8 cellular contexts compared by ENCODE assay signal in genomic region chr12:110467847-110468211, GRCh38. TPM values are rescaled to one million over a fixed set of nuclear protein-coding genes. Genes with fewer than 3 reads are reported as not detected.
A peak's percentile ranks its signal among the peaks of the same experiment; 100 is the strongest.
DNase-seq lines count a peak whose midpoint lies in the region; ATAC-seq, FAIRE-seq and TF ChIP-seq lines count a peak whose summit lies in the region.

No MANE protein-coding gene starts in this region.

- H4K20me1 ChIP-seq in HepG2 (ENCODE audit: insufficient read depth, low read length): no peaks in the 10 kb centered on the region

- H3K27ac ChIP-seq in adrenal gland (peak overlapping the region in 3 of 5 donors; percentile 83 to 95 (median 94)), HepG2 (ENCODE audit: extremely low read length, insufficient read depth, low read length) (peak overlapping the region; percentile 81), thoracic aorta (peak overlapping the region; percentile 63 to 88)

- POLR2A ChIA-PET in activated CD4-positive, alpha-beta T cell treated with anti-CD3 and anti-CD28 coated beads for 36 hours (lab: Charles Lee): interaction anchor here (0.6 to 2.3 kb wide), 16 partner anchors 13 to 274 kb away, joined by 3 to 27 read pairs (median 4); partner anchors contain the start of genes ARPC3, RAD9B, TCTN1 and VPS29
- POLR2A ChIA-PET in HepG2 (lab: Yijun Ruan, JAX): interaction anchor here (0.8 to 2.7 kb wide), 16 partner anchors 9 to 275 kb away, joined by 3 to 49 read pairs (median 4); partner anchors contain the start of genes ARPC3, PPP1CC, PPTC7 and RAD9B

- H3K27me3 ChIP-seq in adrenal gland (no peaks in the 10 kb centered on the region), HepG2 (ENCODE audit: control insufficient read depth in 1 of 2, insufficient read depth in 2 of 2, low read length in 2 of 2) (peaks cover 0 to 3% of the 10 kb centered on the region in 2 experiments; a peak in 1 of 5 replicates), thoracic aorta (replicated peaks; ENCODE audit: insufficient read depth) (no peaks in the 10 kb centered on the region)

- H3K27ac Mint-ChIP-seq in activated CD4-positive, alpha-beta T cell treated with anti-CD3 and anti-CD28 coated beads for 36 hours: peak overlapping the region; percentile 97

- peaks cover 8 to 13% of the 10 kb centered on the region in 2 donors for H3K4me1 ChIP-seq in adrenal gland (replicated peaks in 1 of 2)
- peaks cover 24% of the 10 kb centered on the region for H3K4me1 ChIP-seq in HepG2 (ENCODE audit: insufficient read depth, low read length)
- peaks cover 8 to 26% of the 10 kb centered on the region in 2 donors for H3K4me1 ChIP-seq in thoracic aorta (ENCODE audit: control insufficient read depth in 1 of 2, low read depth in 2 of 2)

- H3K36me3 ChIP-seq in adrenal gland (replicated peaks in 1 of 2) (peaks cover 0 to 15% of the 10 kb centered on the region in 2 donors), HepG2 (replicated peaks in 1 of 2; ENCODE audit: control insufficient read depth in 1 of 2, insufficient read depth in 2 of 2, low read length in 2 of 2) (peaks cover 3 to 20% of the 10 kb centered on the region in 2 experiments; a peak in 3 of 5 replicates), thoracic aorta (no peaks in the 10 kb centered on the region)

- TF ChIP-seq CTCF in adrenal gland (IDR thresholded peaks at IDR 0.05): no peak
- no peak for TF ChIP-seq CTCF in HepG2 (CRISPR knock-in tag; IDR thresholded peaks at IDR 0.05)
- no peak for TF ChIP-seq CTCF in thoracic aorta (IDR thresholded peaks at IDR 0.05)

- peaks cover 33% of the 10 kb centered on the region for H3K4me1 Mint-ChIP-seq in activated CD4-positive, alpha-beta T cell treated with anti-CD3 and anti-CD28 coated beads for 36 hours

- intact Hi-C loops in activated CD4-positive, alpha-beta T cell treated with anti-CD3 and anti-CD28 coated beads for 36 hours (cut with DNase I, micrococcal nuclease): loop anchor here (1.0 to 5.0 kb wide), 19 partner anchors 18 to 1544 kb away; partner anchors contain the start of genes ARPC3 (in 2 of the 2), ATP2A2 (in 2 of the 2), RAD9B (in 2 of the 2) and VPS29 (in 2 of the 2)
- intact Hi-C loops in adrenal gland (cut with DNase I) (no loop called here), HepG2 (cut with micrococcal nuclease; ENCODE audit: unreplicated experiment) (loop anchor here (1.0 to 2.0 kb wide), 3 partner anchors 17 to 231 kb away; partner anchors contain the start of gene ARPC3)

- H3K9me3 Mint-ChIP-seq in activated CD4-positive, alpha-beta T cell treated with anti-CD3 and anti-CD28 coated beads for 36 hours (ENCODE audit: low read depth): no peaks in the 10 kb centered on the region

- no peak; the same call in 1 of the 2 replicates for TF ChIP-seq RAD21 in HepG2 (CRISPR knock-in tag; IDR thresholded peaks at IDR 0.05)

- H3K4me3 ChIP-seq in adrenal gland (peak overlapping the region; percentile 13 to 77 (median 47)), HepG2 (replicated peaks in 1 of 3; ENCODE audit: insufficient read depth in 1 of 3, low read depth in 2 of 3, low read length in 3 of 3) (peak overlapping the region; percentile 86 to 92 (median 91)), thoracic aorta (peak overlapping the region; percentile 86)

- H3K4me3 Mint-ChIP-seq in activated CD4-positive, alpha-beta T cell treated with anti-CD3 and anti-CD28 coated beads for 36 hours: peak overlapping the region; percentile 89

- H2AFZ ChIP-seq in HepG2 (ENCODE audit: low read length): no peak overlapping the region

- H3K9me3 ChIP-seq in adrenal gland (replicated peaks in 1 of 3) (no peaks in the 10 kb centered on the region), HepG2 (ENCODE audit: low read length) (no peaks in the 10 kb centered on the region), thoracic aorta (no peaks in the 10 kb centered on the region)

- DNase-seq in activated CD4-positive, alpha-beta T cell treated with anti-CD3 and anti-CD28 coated beads for 36 hours: no peak
- DNase-seq in activated CD4-positive, alpha-beta T cell treated with anti-CD3 and anti-CD28 coated beads, Interleukin-2, amount 50 U/mL, for 4 hours: no peak
- DNase-seq in adrenal gland (no peak), HepG2 (ENCODE audit: low spot score) (no peak), thoracic aorta (ENCODE audit: low spot score) (no peak), H4 (ENCODE audit: low spot score) (no peak)

- H3K27me3 Mint-ChIP-seq in activated CD4-positive, alpha-beta T cell treated with anti-CD3 and anti-CD28 coated beads for 36 hours: no peaks in the 10 kb centered on the region

- no TSS peak for BruUV-seq in HepG2 (replicated peaks; lab: Mats Ljungman, UMichigan)

- WGBS in adrenal gland, 4 donors: 0 to 1% (median 1%) methylated on average over 14 to 15 of the region's 15 CpGs
- 0% methylated on average over 15 of the region's 15 CpGs for WGBS in HepG2 (ENCODE audit: low lambda C conversion rate)

- CTCF ChIA-PET in activated CD4-positive, alpha-beta T cell treated with anti-CD3 and anti-CD28 coated beads for 36 hours (lab: Charles Lee): interaction anchor here (0.7 to 4.2 kb wide), 18 partner anchors 9 to 402 kb away, joined by 3 to 43 read pairs (median 4); partner anchors contain the start of genes ARPC3, CCDC63, RAD9B and VPS29
- CTCF ChIA-PET in HepG2 (lab: Yijun Ruan, JAX; ENCODE audit: low intra/inter-chr PET ratio, low total read pairs): interaction anchor here (1.3 to 2.1 kb wide), 2 partner anchors 18 to 133 kb away, joined by 4 to 8 read pairs; partner anchors contain the start of gene ARPC3

- in situ Hi-C loops in HepG2 (cut with HindIII; ENCODE audit: extremely low pct_ligation_motif_present, low pct_unique_long_range_greater_than_20kb): no loop called here

- peaks cover 22% of the 10 kb centered on the region for H3K79me2 ChIP-seq in HepG2 (ENCODE audit: insufficient read depth, low read length)

- peaks cover 38% of the 10 kb centered on the region for H3K36me3 Mint-ChIP-seq in activated CD4-positive, alpha-beta T cell treated with anti-CD3 and anti-CD28 coated beads for 36 hours (ENCODE audit: low read depth)

- peak overlapping the region; percentile 94 for H3K9ac ChIP-seq in HepG2 (ENCODE audit: insufficient read depth, low read depth, low read length)

- H3K4me2 ChIP-seq in HepG2 (ENCODE audit: low read depth, low read length): peak overlapping the region; percentile 96

- ATAC-seq in activated CD4-positive, alpha-beta T cell treated with anti-CD3 and anti-CD28 coated beads for 36 hours: no peak
- ATAC-seq in HepG2: no peak
- ATAC-seq in thoracic aorta (ENCODE audit: insufficient number of reproducible peaks, low FRiP score, low read depth): no peak
- ATAC-seq in HG03520 (IDR thresholded peaks at IDR 0.05; ENCODE audit: unreplicated experiment): no peak
- no peak for ATAC-seq in GM21529 (IDR thresholded peaks at IDR 0.05; ENCODE audit: unreplicated experiment)

- TF ChIP-seq EP300 in HepG2 (IDR thresholded peaks at IDR 0.05; ENCODE audit: low read depth in 2 of 2, low read length in 2 of 2): no peak
- TF ChIP-seq EP300 in HepG2 (CRISPR knock-in tag; IDR thresholded peaks at IDR 0.05; ENCODE audit: borderline replicate concordance): no peak

- TF ChIP-seq POLR2A in adrenal gland (IDR thresholded peaks at IDR 0.05): peak in 1 of 2 donors; percentile 73
- TF ChIP-seq POLR2A in HepG2 (IDR thresholded peaks at IDR 0.05; ENCODE audit: insufficient read depth in 1 of 2, low read depth in 2 of 2, low read length in 2 of 2): no peak; a peak in 1 of 4 replicates

- FAIRE-seq in HepG2 (lab: Jason Lieb, UNC): no peak

RNA-seq across cellular contexts. Expression of gene GPN3, which starts 0.2 kb away (rescaled TPM):
- 10 to 100 TPM; 37.8 to 62.0 TPM for total RNA-seq in activated CD4-positive, alpha-beta T cell treated with anti-CD3 and anti-CD28 coated beads for 36 hours
- total RNA-seq in adrenal gland (10 to 100 TPM; 14.0 to 27.1 (median 21.6) TPM), HepG2 (2016; rRNA removed; fragmentation: Illumina TruSeq; extraction: Trizol) (29.5 and 41.4 TPM in 2 replicates), thoracic aorta (10 to 100 TPM; 12.5 to 12.9 TPM)
- polyA plus RNA-seq in adrenal gland (10 to 100 TPM in 2 of 3 donors, 1 to 10 TPM in 1; 9.6 to 30.0 (median 11.5) TPM), HepG2 (2011; rRNA removed) (15.7 and 28.7 TPM in 2 replicates)
- 5.9 and 7.1 TPM in 2 replicates for total RNA-seq in HepG2 (2016; cell fraction: cytosol; rRNA removed; fragmentation: Illumina TruSeq; extraction: Trizol; ENCODE audit: low read depth)
- 27.6 and 45.7 TPM in 2 replicates for total RNA-seq in HepG2 (2016; cell fraction: insoluble cytoplasmic fraction; rRNA removed; fragmentation: Illumina TruSeq; extraction: Trizol)
- total RNA-seq in HepG2 (2016; cell fraction: membrane; rRNA removed; fragmentation: Illumina TruSeq; extraction: Trizol): 11.7 and 13.4 TPM in 2 replicates
- total RNA-seq in HepG2 (2016; cell fraction: nucleus; rRNA removed; fragmentation: Illumina TruSeq; extraction: Trizol): 11.3 and 13.6 TPM in 2 replicates
- polyA plus RNA-seq in HepG2 (2011; cell fraction: cytosol; rRNA removed): 16.6 and 23.7 TPM in 2 replicates
- 3.1 and 4.0 TPM in 2 replicates for polyA plus RNA-seq in HepG2 (2011; cell fraction: nucleus; rRNA removed)
- 16.0 and 21.5 TPM in 2 replicates for polyA plus RNA-seq in HepG2 (2012)
- polyA plus RNA-seq in HepG2 (2016; cell fraction: cytosol; fragmentation: Illumina TruSeq; extraction: Trizol; ENCODE audit: low read depth): 5.8 and 6.3 TPM in 2 replicates
- polyA plus RNA-seq in HepG2 (2016; cell fraction: insoluble cytoplasmic fraction; fragmentation: Illumina TruSeq; extraction: Trizol; ENCODE audit: low read depth): 41.0 and 48.7 TPM in 2 replicates
- polyA plus RNA-seq in HepG2 (2016; cell fraction: membrane; fragmentation: Illumina TruSeq; extraction: Trizol; ENCODE audit: low read depth): 8.6 and 10.1 TPM in 2 replicates
- 20.1 and 22.8 TPM in 2 replicates for polyA plus RNA-seq in HepG2 (2016; cell fraction: nucleus; fragmentation: Illumina TruSeq; extraction: Trizol; ENCODE audit: insufficient read depth, low read depth)
- 15.6 and 33.6 TPM in 2 replicates for polyA minus RNA-seq in HepG2 (2011; rRNA and poly(A)+ RNA removed; ENCODE audit: low replicate concordance)
- 15.4 and 16.1 TPM in 2 replicates for polyA minus RNA-seq in HepG2 (2011; cell fraction: cytosol; rRNA and poly(A)+ RNA removed)
- 4.2 and 7.6 TPM in 2 replicates for polyA minus RNA-seq in HepG2 (2011; cell fraction: nucleus; rRNA and poly(A)+ RNA removed)
- total RNA-seq in H4 (2014; rRNA removed; shearing (Covaris generic)): 37.0 and 50.3 TPM in 2 replicates

RNA-seq across cellular contexts. Expression of gene FAM216A, which starts 0.8 kb away (rescaled TPM):
- total RNA-seq in activated CD4-positive, alpha-beta T cell treated with anti-CD3 and anti-CD28 coated beads for 36 hours: 10 to 100 TPM; 55.2 to 57.5 TPM
- total RNA-seq in adrenal gland (10 to 100 TPM in 3 of 8 donors, 1 to 10 TPM in 5; 5.0 to 15.1 (median 8.1) TPM), HepG2 (2016; rRNA removed; fragmentation: Illumina TruSeq; extraction: Trizol) (19.4 and 20.3 TPM in 2 replicates), thoracic aorta (10 to 100 TPM in 1 of 2 donors, 1 to 10 TPM in 1; 3.7 to 12.6 TPM)
- polyA plus RNA-seq in adrenal gland (10 to 100 TPM in 2 of 3 donors, 1 to 10 TPM in 1; 6.2 to 20.0 (median 10.8) TPM), HepG2 (2011; rRNA removed) (26.9 and 31.2 TPM in 2 replicates)
- 15.2 and 19.2 TPM in 2 replicates for total RNA-seq in HepG2 (2016; cell fraction: cytosol; rRNA removed; fragmentation: Illumina TruSeq; extraction: Trizol; ENCODE audit: low read depth)
- total RNA-seq in HepG2 (2016; cell fraction: insoluble cytoplasmic fraction; rRNA removed; fragmentation: Illumina TruSeq; extraction: Trizol): 19.5 and 21.9 TPM in 2 replicates
- 8.0 and 9.8 TPM in 2 replicates for total RNA-seq in HepG2 (2016; cell fraction: membrane; rRNA removed; fragmentation: Illumina TruSeq; extraction: Trizol)
- total RNA-seq in HepG2 (2016; cell fraction: nucleus; rRNA removed; fragmentation: Illumina TruSeq; extraction: Trizol): 9.2 and 11.8 TPM in 2 replicates
- polyA plus RNA-seq in HepG2 (2011; cell fraction: cytosol; rRNA removed): 21.4 and 24.9 TPM in 2 replicates
- polyA plus RNA-seq in HepG2 (2011; cell fraction: nucleus; rRNA removed): 18.2 and 18.7 TPM in 2 replicates
- 15.3 and 18.9 TPM in 2 replicates for polyA plus RNA-seq in HepG2 (2012)
- 2.7 and 3.4 TPM in 2 replicates for polyA plus RNA-seq in HepG2 (2016; cell fraction: cytosol; fragmentation: Illumina TruSeq; extraction: Trizol; ENCODE audit: low read depth)
- 22.7 and 22.9 TPM in 2 replicates for polyA plus RNA-seq in HepG2 (2016; cell fraction: insoluble cytoplasmic fraction; fragmentation: Illumina TruSeq; extraction: Trizol; ENCODE audit: low read depth)
- 4.1 and 6.1 TPM in 2 replicates for polyA plus RNA-seq in HepG2 (2016; cell fraction: membrane; fragmentation: Illumina TruSeq; extraction: Trizol; ENCODE audit: low read depth)
- polyA plus RNA-seq in HepG2 (2016; cell fraction: nucleus; fragmentation: Illumina TruSeq; extraction: Trizol; ENCODE audit: insufficient read depth, low read depth): 16.8 and 18.7 TPM in 2 replicates
- 16.3 and 32.2 TPM in 2 replicates for polyA minus RNA-seq in HepG2 (2011; rRNA and poly(A)+ RNA removed; ENCODE audit: low replicate concordance)
- 9.6 and 10.2 TPM in 2 replicates for polyA minus RNA-seq in HepG2 (2011; cell fraction: cytosol; rRNA and poly(A)+ RNA removed)
- polyA minus RNA-seq in HepG2 (2011; cell fraction: nucleus; rRNA and poly(A)+ RNA removed): 20.1 and 21.0 TPM in 2 replicates
- 18.0 TPM in 2 replicates for total RNA-seq in H4 (2014; rRNA removed; shearing (Covaris generic))

RNA-seq across cellular contexts. Expression of gene ARPC3, which starts 17.7 kb away (rescaled TPM):
- total RNA-seq in activated CD4-positive, alpha-beta T cell treated with anti-CD3 and anti-CD28 coated beads for 36 hours: 100 to 1,000 TPM; 244 to 422 TPM
- total RNA-seq in adrenal gland: 100 to 1,000 TPM; 177 to 581 (median 250) TPM
- polyA plus RNA-seq in adrenal gland: 100 to 1,000 TPM; 358 to 448 (median 362) TPM
- 234 and 322 TPM in 2 replicates for total RNA-seq in HepG2 (2016; rRNA removed; fragmentation: Illumina TruSeq; extraction: Trizol)
- 118 and 138 TPM in 2 replicates for total RNA-seq in HepG2 (2016; cell fraction: cytosol; rRNA removed; fragmentation: Illumina TruSeq; extraction: Trizol; ENCODE audit: low read depth)
- total RNA-seq in HepG2 (2016; cell fraction: insoluble cytoplasmic fraction; rRNA removed; fragmentation: Illumina TruSeq; extraction: Trizol): 245 and 351 TPM in 2 replicates
- 104 and 113 TPM in 2 replicates for total RNA-seq in HepG2 (2016; cell fraction: membrane; rRNA removed; fragmentation: Illumina TruSeq; extraction: Trizol)
- total RNA-seq in HepG2 (2016; cell fraction: nucleus; rRNA removed; fragmentation: Illumina TruSeq; extraction: Trizol): 86.1 and 88.3 TPM in 2 replicates
- polyA plus RNA-seq in HepG2 (2011; rRNA removed): 32.7 and 38.0 TPM in 2 replicates
- 34.5 and 77.7 TPM in 2 replicates for polyA plus RNA-seq in HepG2 (2011; cell fraction: cytosol; rRNA removed)
- 21.2 and 27.1 TPM in 2 replicates for polyA plus RNA-seq in HepG2 (2011; cell fraction: nucleus; rRNA removed)
- 165 and 269 TPM in 2 replicates for polyA plus RNA-seq in HepG2 (2012)
- 139 and 182 TPM in 2 replicates for polyA plus RNA-seq in HepG2 (2016; cell fraction: cytosol; fragmentation: Illumina TruSeq; extraction: Trizol; ENCODE audit: low read depth)
- polyA plus RNA-seq in HepG2 (2016; cell fraction: insoluble cytoplasmic fraction; fragmentation: Illumina TruSeq; extraction: Trizol; ENCODE audit: low read depth): 392 and 460 TPM in 2 replicates
- 109 and 121 TPM in 2 replicates for polyA plus RNA-seq in HepG2 (2016; cell fraction: membrane; fragmentation: Illumina TruSeq; extraction: Trizol; ENCODE audit: low read depth)
- 165 and 173 TPM in 2 replicates for polyA plus RNA-seq in HepG2 (2016; cell fraction: nucleus; fragmentation: Illumina TruSeq; extraction: Trizol; ENCODE audit: insufficient read depth, low read depth)
- polyA minus RNA-seq in HepG2 (2011; rRNA and poly(A)+ RNA removed; ENCODE audit: low replicate concordance): 10.7 and 25.0 TPM in 2 replicates
- polyA minus RNA-seq in HepG2 (2011; cell fraction: cytosol; rRNA and poly(A)+ RNA removed): 68.2 and 79.4 TPM in 2 replicates
- polyA minus RNA-seq in HepG2 (2011; cell fraction: nucleus; rRNA and poly(A)+ RNA removed): 35.8 and 36.4 TPM in 2 replicates
- total RNA-seq in thoracic aorta: 100 to 1,000 TPM; 152 to 247 TPM
- 970 and 1,154 TPM in 2 replicates for total RNA-seq in H4 (2014; rRNA removed; shearing (Covaris generic))

RNA-seq across cellular contexts. Expression of gene VPS29, which starts 34.1 kb away (rescaled TPM):
- total RNA-seq in activated CD4-positive, alpha-beta T cell treated with anti-CD3 and anti-CD28 coated beads for 36 hours: 100 to 1,000 TPM in 1 of 2 experiments, 10 to 100 TPM in 1; 84.4 to 103 TPM
- total RNA-seq in adrenal gland: 100 to 1,000 TPM in 4 of 8 donors, 10 to 100 TPM in 4; 56.7 to 263 (median 98.5) TPM
- polyA plus RNA-seq in adrenal gland: 100 to 1,000 TPM; 119 to 200 (median 140) TPM
- 107 and 161 TPM in 2 replicates for total RNA-seq in HepG2 (2016; rRNA removed; fragmentation: Illumina TruSeq; extraction: Trizol)
- 34.7 and 38.8 TPM in 2 replicates for total RNA-seq in HepG2 (2016; cell fraction: cytosol; rRNA removed; fragmentation: Illumina TruSeq; extraction: Trizol; ENCODE audit: low read depth)
- total RNA-seq in HepG2 (2016; cell fraction: insoluble cytoplasmic fraction; rRNA removed; fragmentation: Illumina TruSeq; extraction: Trizol): 112 and 168 TPM in 2 replicates
- 44.9 and 45.0 TPM in 2 replicates for total RNA-seq in HepG2 (2016; cell fraction: membrane; rRNA removed; fragmentation: Illumina TruSeq; extraction: Trizol)
- total RNA-seq in HepG2 (2016; cell fraction: nucleus; rRNA removed; fragmentation: Illumina TruSeq; extraction: Trizol): 50.0 and 57.0 TPM in 2 replicates
- 100 and 114 TPM in 2 replicates for polyA plus RNA-seq in HepG2 (2011; rRNA removed)
- 58.3 and 73.6 TPM in 2 replicates for polyA plus RNA-seq in HepG2 (2011; cell fraction: cytosol; rRNA removed)
- polyA plus RNA-seq in HepG2 (2011; cell fraction: nucleus; rRNA removed): 45.3 and 65.3 TPM in 2 replicates
- 84.2 and 88.0 TPM in 2 replicates for polyA plus RNA-seq in HepG2 (2012)
- 49.4 and 58.6 TPM in 2 replicates for polyA plus RNA-seq in HepG2 (2016; cell fraction: cytosol; fragmentation: Illumina TruSeq; extraction: Trizol; ENCODE audit: low read depth)
- 175 and 205 TPM in 2 replicates for polyA plus RNA-seq in HepG2 (2016; cell fraction: insoluble cytoplasmic fraction; fragmentation: Illumina TruSeq; extraction: Trizol; ENCODE audit: low read depth)
- 42.2 and 44.9 TPM in 2 replicates for polyA plus RNA-seq in HepG2 (2016; cell fraction: membrane; fragmentation: Illumina TruSeq; extraction: Trizol; ENCODE audit: low read depth)
- polyA plus RNA-seq in HepG2 (2016; cell fraction: nucleus; fragmentation: Illumina TruSeq; extraction: Trizol; ENCODE audit: insufficient read depth, low read depth): 141 and 142 TPM in 2 replicates
- 14.3 and 39.7 TPM in 2 replicates for polyA minus RNA-seq in HepG2 (2011; rRNA and poly(A)+ RNA removed; ENCODE audit: low replicate concordance)
- 17.8 and 23.5 TPM in 2 replicates for polyA minus RNA-seq in HepG2 (2011; cell fraction: cytosol; rRNA and poly(A)+ RNA removed)
- polyA minus RNA-seq in HepG2 (2011; cell fraction: nucleus; rRNA and poly(A)+ RNA removed): 38.6 and 50.0 TPM in 2 replicates
- total RNA-seq in thoracic aorta: 10 to 100 TPM; 77.7 to 82.6 TPM
- 63.3 and 92.9 TPM in 2 replicates for total RNA-seq in H4 (2014; rRNA removed; shearing (Covaris generic))

RNA-seq across cellular contexts. Expression of gene RAD9B, which starts 34.3 kb away (rescaled TPM):
- 1 to 10 TPM; 1.5 to 2.2 TPM for total RNA-seq in activated CD4-positive, alpha-beta T cell treated with anti-CD3 and anti-CD28 coated beads for 36 hours
- total RNA-seq in adrenal gland (1 to 10 TPM in 2 of 8 donors, under 1 TPM in 5, not detected in 1; 0.14 to 3.6 (median 0.46) TPM), HepG2 (2016; rRNA removed; fragmentation: Illumina TruSeq; extraction: Trizol) (0.38 TPM in 2 replicates), thoracic aorta (under 1 TPM in 1 of 2 donors, not detected in 1; 0.21 TPM)
- polyA plus RNA-seq in adrenal gland (under 1 TPM; 0.20 to 0.24 (median 0.22) TPM), HepG2 (2011; rRNA removed) (0.05 and 0.10 TPM in 2 replicates)
- 0.44 TPM in 1 of 2 replicates, not detected in the other for total RNA-seq in HepG2 (2016; cell fraction: cytosol; rRNA removed; fragmentation: Illumina TruSeq; extraction: Trizol; ENCODE audit: low read depth)
- total RNA-seq in HepG2 (2016; cell fraction: insoluble cytoplasmic fraction; rRNA removed; fragmentation: Illumina TruSeq; extraction: Trizol): 0.27 and 0.28 TPM in 2 replicates
- total RNA-seq in HepG2 (2016; cell fraction: membrane; rRNA removed; fragmentation: Illumina TruSeq; extraction: Trizol): 0.19 TPM in 1 of 2 replicates, not detected in the other
- total RNA-seq in HepG2 (2016; cell fraction: nucleus; rRNA removed; fragmentation: Illumina TruSeq; extraction: Trizol): not detected in 2 replicates
- polyA plus RNA-seq in HepG2 (2011; cell fraction: cytosol; rRNA removed): 0.03 and 0.04 TPM in 2 replicates
- 0.09 TPM in 1 of 2 replicates, not detected in the other for polyA plus RNA-seq in HepG2 (2011; cell fraction: nucleus; rRNA removed)
- polyA plus RNA-seq in HepG2 (2012): 0.12 and 0.27 TPM in 2 replicates
- polyA plus RNA-seq in HepG2 (2016; cell fraction: cytosol; fragmentation: Illumina TruSeq; extraction: Trizol; ENCODE audit: low read depth): 0.06 TPM in 1 of 2 replicates, not detected in the other
- 0.16 and 0.24 TPM in 2 replicates for polyA plus RNA-seq in HepG2 (2016; cell fraction: insoluble cytoplasmic fraction; fragmentation: Illumina TruSeq; extraction: Trizol; ENCODE audit: low read depth)
- 0.07 and 0.17 TPM in 2 replicates for polyA plus RNA-seq in HepG2 (2016; cell fraction: membrane; fragmentation: Illumina TruSeq; extraction: Trizol; ENCODE audit: low read depth)
- 0.25 TPM in 1 of 2 replicates, not detected in the other for polyA plus RNA-seq in HepG2 (2016; cell fraction: nucleus; fragmentation: Illumina TruSeq; extraction: Trizol; ENCODE audit: insufficient read depth, low read depth)
- 0.37 TPM in 1 of 2 replicates, not detected in the other for polyA minus RNA-seq in HepG2 (2011; rRNA and poly(A)+ RNA removed; ENCODE audit: low replicate concordance)
- polyA minus RNA-seq in HepG2 (2011; cell fraction: cytosol; rRNA and poly(A)+ RNA removed): not detected in 2 replicates
- 0.12 and 0.26 TPM in 2 replicates for polyA minus RNA-seq in HepG2 (2011; cell fraction: nucleus; rRNA and poly(A)+ RNA removed)
- 0.21 and 0.53 TPM in 2 replicates for total RNA-seq in H4 (2014; rRNA removed; shearing (Covaris generic))

Comparison
In these comparisons a context has a peak if more than half of its experiments do, and no peak if none do; other contexts are left out.
1. intact Hi-C loops: an anchor here in activated CD4-positive, alpha-beta T cell treated with anti-CD3 and anti-CD28 coated beads for 36 hours (1.0 to 5.0 kb wide) and HepG2 (1.0 to 2.0 kb wide); none called in adrenal gland.